Comparison of ENCODE assay signal across 8 cellular contexts in genomic region chr20:37406010-37406998, GRCh38.
DNase-seq lines count a peak whose midpoint lies in the region; TF ChIP-seq lines count a peak whose summit lies in the region.

No MANE protein-coding gene starts in this region.

- TF ChIP-seq CTCF in RWPE1 (conservative IDR thresholded peaks at IDR 0.05; ENCODE audit: low read depth), result no peak

- POLR2A ChIA-PET in RWPE1 (lab: Yijun Ruan, JAX; ENCODE audit: low non-redundant PET), result no interaction called here

- no peaks in the 10 kb centered on the region for H3K27me3 ChIP-seq in layer of hippocampus (ENCODE audit: control insufficient read depth, insufficient read depth, low read length)

- CTCF ChIA-PET in RWPE1 (lab: Yijun Ruan, JAX), result interaction anchor here (0.6 to 1.1 kb wide), 3 partner anchors 176 to 950 kb away, joined by 3 to 4 read pairs (median 3); no protein-coding TSS in a partner anchor

- DNase-seq in NCI-H1694 treated with DMSO at 0.1 percent for 48 hours (lab: John Stamatoyannopoulos, UW), result peak; percentile 13
- DNase-seq in NCI-H1694 (lab: John Stamatoyannopoulos, UW), result no peak
- peak; percentile 20 for DNase-seq in HS-27A (ENCODE audit: low read depth)
- peak; percentile 89 for DNase-seq in RWPE1 (ENCODE audit: low spot score)
- peak; percentile 70 to 86 for DNase-seq in T47D (ENCODE audit: low read depth in 1 of 2, low spot score in 1 of 2)
- DNase-seq in stimulated activated CD4-positive, alpha-beta T cell treated with anti-CD3 and anti-CD28 coated beads, Interleukin-2, amount 100 ng/mL, for 4 hours (ENCODE audit: low read depth), result peak; percentile 13
- DNase-seq in ureter (ENCODE audit: low spot score), result no peak

- H3K27ac ChIP-seq in RWPE1 (peak overlapping the region; percentile 29), layer of hippocampus (ENCODE audit: low read depth, low read length) (peak overlapping the region; percentile 47)

- in situ Hi-C loops in T47D (cut with HindIII; ENCODE audit: low pct_unique_long_range_greater_than_20kb, low sequenced_read_pairs), result no loop called here

Comparison
In these comparisons a context has a peak if more than half of its experiments do, and no peak if none do; other contexts are left out.
1. DNase-seq: peak in NCI-H1694 treated with DMSO at 0.1 percent for 48 hours (single experiment), HS-27A (single experiment), RWPE1 (single experiment), T47D (2 of 2) and stimulated activated CD4-positive, alpha-beta T cell treated with anti-CD3 and anti-CD28 coated beads, Interleukin-2, amount 100 ng/mL, for 4 hours (single experiment); none in NCI-H1694 (single experiment) and ureter (single experiment).